9 cellular contexts compared by ENCODE assay signal in genomic region chr5:178331491-178331981, GRCh38.
DNase-seq lines count a peak whose midpoint lies in the region; ATAC-seq and TF ChIP-seq lines count a peak whose summit lies in the region.
"Had no signal": no experiment of that assay in that cellular context is flagged by ENCODE, and none has a peak within 500 bp of the region (broad histone marks: within the 10 kb centered on the region; RNA-seq: fewer than 3 reads in every experiment).

No MANE protein-coding gene starts in this region.

- H3K4me1 ChIP-seq in esophagus (ENCODE audit: control insufficient read depth in 2 of 2, insufficient read depth in 2 of 2, low read length in 1 of 2) (peaks cover 2 to 13% of the 10 kb centered on the region in 2 donors), upper lobe of right lung (peaks cover 50% of the 10 kb centered on the region)

- no peaks in the 10 kb centered on the region for H3K9me3 ChIP-seq in esophagus (ENCODE audit: control insufficient read depth in 2 of 2, insufficient read depth in 1 of 2, low read depth in 1 of 2, low read length in 1 of 2)
- H3K9me3 ChIP-seq in upper lobe of right lung = no peaks in the 10 kb centered on the region

- CTCF ChIA-PET in activated CD4-positive, alpha-beta T cell treated with anti-CD3 and anti-CD28 coated beads for 36 hours (lab: Charles Lee) = interaction anchor here (0.8 kb wide), 1 partner anchor 15 kb away, joined by 5 read pairs; no protein-coding TSS in a partner anchor

- peak overlapping the region; percentile 47 for H3K27ac Mint-ChIP-seq in activated CD4-positive, alpha-beta T cell treated with anti-CD3 and anti-CD28 coated beads for 36 hours

- 24 to 28% methylated on average over 15 of the region's 15 CpGs for WGBS in esophagus, 2 donors

- H3K27me3 ChIP-seq in esophagus (ENCODE audit: control insufficient read depth in 1 of 2, insufficient read depth in 2 of 2, low read length in 2 of 2) (no peaks in the 10 kb centered on the region), upper lobe of right lung (no peaks in the 10 kb centered on the region)

- POLR2A ChIA-PET in activated CD4-positive, alpha-beta T cell treated with anti-CD3 and anti-CD28 coated beads for 36 hours (lab: Charles Lee) = no interaction called here

- no peaks in the 10 kb centered on the region for H3K27me3 Mint-ChIP-seq in activated CD4-positive, alpha-beta T cell treated with anti-CD3 and anti-CD28 coated beads for 36 hours

- no peaks in the 10 kb centered on the region for H3K36me3 Mint-ChIP-seq in activated CD4-positive, alpha-beta T cell treated with anti-CD3 and anti-CD28 coated beads for 36 hours (ENCODE audit: low read depth)

- TF ChIP-seq CTCF in upper lobe of right lung (IDR thresholded peaks at IDR 0.05) = no peak

- H3K4me3 ChIP-seq in esophagus (ENCODE audit: low read depth in 1 of 2, low read length in 2 of 2) = no peak overlapping the region
- H3K4me3 ChIP-seq in upper lobe of right lung = no peak overlapping the region

- no peaks in the 10 kb centered on the region for H3K9me3 Mint-ChIP-seq in activated CD4-positive, alpha-beta T cell treated with anti-CD3 and anti-CD28 coated beads for 36 hours (ENCODE audit: low read depth)

- H3K4me3 Mint-ChIP-seq in activated CD4-positive, alpha-beta T cell treated with anti-CD3 and anti-CD28 coated beads for 36 hours = no peak overlapping the region

- H3K27ac ChIP-seq in esophagus (ENCODE audit: low read depth in 2 of 2, low read length in 1 of 2) = peak overlapping the region; percentile 34 to 70
- peak overlapping the region; percentile 84 for H3K27ac ChIP-seq in upper lobe of right lung

- intact Hi-C loops in activated CD4-positive, alpha-beta T cell treated with anti-CD3 and anti-CD28 coated beads for 36 hours (cut with DNase I, micrococcal nuclease) = no loop called here
- intact Hi-C loops in upper lobe of right lung (cut with DNase I) = no loop called here

- DNase-seq in activated CD4-positive, alpha-beta T cell treated with anti-CD3 and anti-CD28 coated beads for 36 hours = no peak
- no peak for DNase-seq in activated CD4-positive, alpha-beta T cell treated with anti-CD3 and anti-CD28 coated beads, Interleukin-2, amount 50 U/mL, for 48 hours
- peak; percentile 71 for DNase-seq in middle frontal gyrus (ENCODE audit: extremely low spot score, low spot score)
- peak; percentile 75 for DNase-seq in upper lobe of right lung
- DNase-seq in activated CD4-positive, alpha-beta T cell treated with anti-CD3 and anti-CD28 coated beads, Interleukin-2, amount 50 U/mL, for 1 hour = no peak
- no peak for DNase-seq in COLO668 (lab: John Stamatoyannopoulos, UW; ENCODE audit: unreplicated experiment)
- DNase-seq: dermis blood vessel endothelial cell had no signal

- H3K36me3 ChIP-seq in esophagus (ENCODE audit: control insufficient read depth in 2 of 2, insufficient read depth in 2 of 2, low read length in 1 of 2) (no peaks in the 10 kb centered on the region), upper lobe of right lung (no peaks in the 10 kb centered on the region)

- peaks cover 5% of the 10 kb centered on the region for H3K4me1 Mint-ChIP-seq in activated CD4-positive, alpha-beta T cell treated with anti-CD3 and anti-CD28 coated beads for 36 hours

- ATAC-seq in activated CD4-positive, alpha-beta T cell treated with anti-CD3 and anti-CD28 coated beads for 36 hours = no peak
- ATAC-seq in upper lobe of right lung = peak; percentile 68
- ATAC-seq in GM19397 (IDR thresholded peaks at IDR 0.05; ENCODE audit: unreplicated experiment) = no peak

Comparison
In these comparisons a context has a peak if more than half of its experiments do, and no peak if none do; other contexts are left out.
1. DNase-seq: peak in middle frontal gyrus (single experiment) and upper lobe of right lung (single experiment); none in activated CD4-positive, alpha-beta T cell treated with anti-CD3 and anti-CD28 coated beads for 36 hours (single experiment), activated CD4-positive, alpha-beta T cell treated with anti-CD3 and anti-CD28 coated beads, Interleukin-2, amount 50 U/mL, for 48 hours (0 of 2), activated CD4-positive, alpha-beta T cell treated with anti-CD3 and anti-CD28 coated beads, Interleukin-2, amount 50 U/mL, for 1 hour (single experiment) and COLO668 (single experiment).